23 cellular contexts compared by ENCODE assay signal in the genomic region with DNA sequence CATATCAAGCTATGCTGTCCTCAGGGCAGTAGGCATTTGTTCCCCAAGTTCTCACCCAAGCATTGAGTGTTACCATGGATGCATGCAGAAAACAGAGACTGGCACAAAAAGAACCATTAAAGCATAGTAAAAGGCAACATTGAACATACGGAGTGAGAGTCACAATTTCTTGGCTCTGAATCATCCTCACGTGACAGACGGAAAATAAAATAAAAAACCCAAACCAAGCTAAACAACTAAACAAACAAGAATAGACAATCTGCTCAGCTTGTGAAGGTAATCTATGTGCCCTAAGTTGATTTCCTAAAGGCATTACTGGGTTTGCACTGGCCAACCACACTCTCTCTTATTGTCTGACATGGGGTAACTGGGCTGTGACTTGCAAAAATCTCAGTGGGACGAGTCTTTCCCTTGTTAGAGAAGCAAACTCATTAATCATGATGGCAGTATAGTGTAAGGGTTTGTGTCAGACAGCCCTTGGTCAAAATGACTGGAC.
"Had no signal": no experiment of that assay in that cellular context is flagged by ENCODE, and none has a peak within 500 bp of the region (broad histone marks: within the 10 kb centered on the region; RNA-seq: fewer than 3 reads in every experiment).

No MANE protein-coding gene starts in this region.

- H3K36me3 Mint-ChIP-seq: activated CD4-positive, alpha-beta memory T cell treated with anti-CD3 and anti-CD28 coated beads for 36 hours; activated CD8-positive, alpha-beta memory T cell treated with anti-CD3 and anti-CD28 coated beads, Interleukin-2, amount 10 ng/mL, durations not matched to agents 7 days and 5 days; memory B cell; natural killer cell had no signal

- H3K27me3 Mint-ChIP-seq: activated CD4-positive, alpha-beta memory T cell treated with anti-CD3 and anti-CD28 coated beads for 36 hours; activated CD8-positive, alpha-beta memory T cell treated with anti-CD3 and anti-CD28 coated beads, Interleukin-2, amount 10 ng/mL, durations not matched to agents 7 days and 5 days; effector memory CD8-positive, alpha-beta T cell had no signal

- H3K27ac ChIP-seq: epithelial cell of prostate, gastrocnemius medialis, left ventricle myocardium inferior, neutrophil, tibial nerve, WERI-Rb-1 had no signal

- H3K4me1 Mint-ChIP-seq: activated CD8-positive, alpha-beta memory T cell treated with anti-CD3 and anti-CD28 coated beads, Interleukin-2, amount 10 ng/mL, durations not matched to agents 7 days and 5 days; activated naive CD8-positive, alpha-beta T cell treated with anti-CD3 and anti-CD28 coated beads, Interleukin-2, amount 50 U/mL, for 24 hours; memory B cell; natural killer cell had no signal

- ATAC-seq: activated CD8-positive, alpha-beta memory T cell treated with anti-CD3 and anti-CD28 coated beads, Interleukin-2, amount 10 ng/mL, durations not matched to agents 7 days and 5 days; activated naive CD8-positive, alpha-beta T cell treated with anti-CD3 and anti-CD28 coated beads, Interleukin-2, amount 50 U/mL, for 24 hours; effector memory CD8-positive, alpha-beta T cell; gastrocnemius medialis; mucosa of descending colon; natural killer cell had no signal

- H3K9me3 Mint-ChIP-seq: activated CD4-positive, alpha-beta memory T cell treated with anti-CD3 and anti-CD28 coated beads for 36 hours; activated naive CD4-positive, alpha-beta T cell treated with anti-CD3 and anti-CD28 coated beads for 36 hours; activated naive CD8-positive, alpha-beta T cell treated with anti-CD3 and anti-CD28 coated beads, Interleukin-2, amount 50 U/mL, for 24 hours; activated T-helper 2 cell treated with anti-CD3 and anti-CD28 coated beads, Interferon-gamma antibody, Interleukin-2, Interleukin-4, amounts not matched to agents 10 μg/mL and 5 μg/mL and 100 μg/mL, durations not matched to agents 14 hours and 24 hours and 36 hours had no signal

- H3K4me1 ChIP-seq: gastrocnemius medialis, tibial nerve had no signal

- DNase-seq: activated CD4-positive, alpha-beta memory T cell treated with anti-CD3 and anti-CD28 coated beads for 36 hours; activated CD8-positive, alpha-beta memory T cell treated with anti-CD3 and anti-CD28 coated beads, Interleukin-2, amount 10 ng/mL, durations not matched to agents 7 days and 5 days; activated naive CD4-positive, alpha-beta T cell treated with anti-CD3 and anti-CD28 coated beads for 36 hours; activated naive CD8-positive, alpha-beta T cell treated with anti-CD3 and anti-CD28 coated beads, Interleukin-2, amount 50 U/mL, for 24 hours; activated T-cell treated with anti-CD3 and anti-CD28 coated beads, Interleukin-2, amount 50 U/mL, for 1 hour; aorta; dermis blood vessel endothelial cell; effector memory CD8-positive, alpha-beta T cell; gastrocnemius medialis; left ventricle myocardium inferior; mucosa of descending colon; natural killer cell; posterior cingulate gyrus; stimulated activated CD4-positive, alpha-beta T cell treated with anti-CD3 and anti-CD28 coated beads, Interleukin-15, amount 100 ng/mL, for 24 hours; stimulated activated CD4-positive, alpha-beta T cell treated with anti-CD3 and anti-CD28 coated beads, Interleukin-4, amount 100 ng/mL, for 24 hours; stimulated activated naive CD4-positive, alpha-beta T cell treated with Interleukin-2 at 50 U/mL for 16 hours; substantia nigra; WERI-Rb-1 had no signal

- H3K9me3 ChIP-seq: gastrocnemius medialis, left ventricle myocardium inferior, mucosa of descending colon, neutrophil, tibial nerve had no signal

- H3K4me3 Mint-ChIP-seq: activated CD4-positive, alpha-beta memory T cell treated with anti-CD3 and anti-CD28 coated beads for 36 hours; activated CD8-positive, alpha-beta memory T cell treated with anti-CD3 and anti-CD28 coated beads, Interleukin-2, amount 10 ng/mL, durations not matched to agents 7 days and 5 days; activated naive CD4-positive, alpha-beta T cell treated with anti-CD3 and anti-CD28 coated beads for 36 hours; activated naive CD8-positive, alpha-beta T cell treated with anti-CD3 and anti-CD28 coated beads, Interleukin-2, amount 50 U/mL, for 24 hours; effector memory CD8-positive, alpha-beta T cell; memory B cell; natural killer cell had no signal

- H3K27me3 ChIP-seq: gastrocnemius medialis, neutrophil, tibial nerve had no signal

- H3K27ac Mint-ChIP-seq: activated CD4-positive, alpha-beta memory T cell treated with anti-CD3 and anti-CD28 coated beads for 36 hours; activated CD8-positive, alpha-beta memory T cell treated with anti-CD3 and anti-CD28 coated beads, Interleukin-2, amount 10 ng/mL, durations not matched to agents 7 days and 5 days; activated naive CD4-positive, alpha-beta T cell treated with anti-CD3 and anti-CD28 coated beads for 36 hours; activated naive CD8-positive, alpha-beta T cell treated with anti-CD3 and anti-CD28 coated beads, Interleukin-2, amount 50 U/mL, for 24 hours; activated T-helper 2 cell treated with anti-CD3 and anti-CD28 coated beads, Interferon-gamma antibody, Interleukin-2, Interleukin-4, amounts not matched to agents 10 μg/mL and 5 μg/mL and 100 μg/mL, durations not matched to agents 14 hours and 24 hours and 36 hours; effector memory CD8-positive, alpha-beta T cell; memory B cell; natural killer cell had no signal

- H3K4me3 ChIP-seq: gastrocnemius medialis, left ventricle myocardium inferior, mucosa of descending colon, tibial nerve had no signal

- H3K36me3 ChIP-seq: gastrocnemius medialis, left ventricle myocardium inferior, neutrophil, tibial nerve, WERI-Rb-1 had no signal
